ENCODE assay signal across 21 cellular contexts in genomic region chr13:81051873-81052272, GRCh38.
DNase-seq lines count a peak whose midpoint lies in the region; ATAC-seq and TF ChIP-seq lines count a peak whose summit lies in the region.
"Had no signal": no experiment of that assay in that cellular context is flagged by ENCODE, and none has a peak within 500 bp of the region (broad histone marks: within the 10 kb centered on the region; RNA-seq: fewer than 3 reads in every experiment).

No MANE protein-coding gene starts in this region.

- no peaks in the 10 kb centered on the region for H4K20me1 ChIP-seq in OCI-LY3 (ENCODE audit: insufficient read depth, low read length)

- DNase-seq in HT-29 (ENCODE audit: low spot score) (peak; percentile 17), cerebellar cortex (ENCODE audit: low spot score) (peak; percentile 26), GF-D8 (lab: John Stamatoyannopoulos, UW) (no peak)
- DNase-seq: activated CD4-positive, alpha-beta T cell treated with anti-CD3 and anti-CD28 coated beads for 48 hours; activated naive CD8-positive, alpha-beta T cell treated with anti-CD3 and anti-CD28 coated beads, Interleukin-2, amount 10 ng/mL, durations not matched to agents 7 days and 5 days; CD4-positive, alpha-beta T cell; cortex of kidney; GDM1; left lung; MV-4-11; naive B cell; NCI-H446 treated with DMSO at 0.1 percent for 48 hours; right lobe of liver; stimulated activated CD4-positive, alpha-beta T cell treated with anti-CD3 and anti-CD28 coated beads, Interleukin-2, amount 100 ng/mL, for 48 hours had no signal

- no peaks in the 10 kb centered on the region for H3K9me3 ChIP-seq in OCI-LY3 (ENCODE audit: insufficient read depth, low read length)
- H3K9me3 ChIP-seq: left lung, right lobe of liver, tibial nerve had no signal

- H3K4me2 ChIP-seq in OCI-LY3 (ENCODE audit: low read length): no peak overlapping the region

- H3K27ac Mint-ChIP-seq in nephron: no peak overlapping the region
- H3K27ac Mint-ChIP-seq: activated naive CD8-positive, alpha-beta T cell treated with anti-CD3 and anti-CD28 coated beads, Interleukin-2, amount 10 ng/mL, durations not matched to agents 7 days and 5 days; CD4-positive, alpha-beta T cell; naive B cell; T-helper 2 cell treated with Interferon-gamma antibody and Interleukin-4, amounts not matched to agents 5 μg/mL and 100 μg/mL, for 36 hours had no signal

- H3K4me1 Mint-ChIP-seq in nephron: no peaks in the 10 kb centered on the region
- H3K4me1 Mint-ChIP-seq: activated naive CD8-positive, alpha-beta T cell treated with anti-CD3 and anti-CD28 coated beads, Interleukin-2, amount 10 ng/mL, durations not matched to agents 7 days and 5 days; naive B cell had no signal

- H3K4me3 Mint-ChIP-seq in nephron: no peak overlapping the region
- H3K4me3 Mint-ChIP-seq: activated naive CD8-positive, alpha-beta T cell treated with anti-CD3 and anti-CD28 coated beads, Interleukin-2, amount 10 ng/mL, durations not matched to agents 7 days and 5 days; CD4-positive, alpha-beta T cell; naive B cell; T-helper 2 cell treated with Interferon-gamma antibody and Interleukin-4, amounts not matched to agents 5 μg/mL and 100 μg/mL, for 36 hours had no signal

- H3K4me1 ChIP-seq in OCI-LY3 (ENCODE audit: low read length): peaks cover 13% of the 10 kb centered on the region
- H3K4me1 ChIP-seq: left lung, right lobe of liver, tibial nerve had no signal

- no peak overlapping the region for H2AFZ ChIP-seq in OCI-LY3 (ENCODE audit: low read depth, low read length)

- ATAC-seq in HG02610 (IDR thresholded peaks at IDR 0.05; ENCODE audit: unreplicated experiment) (no peak), HG02885 (IDR thresholded peaks at IDR 0.05; ENCODE audit: poor library complexity, unreplicated experiment) (no peak)
- ATAC-seq: HepG2, left lung, right lobe of liver had no signal

- no peaks in the 10 kb centered on the region for H3K9me3 Mint-ChIP-seq in nephron
- H3K9me3 Mint-ChIP-seq: activated naive CD8-positive, alpha-beta T cell treated with anti-CD3 and anti-CD28 coated beads, Interleukin-2, amount 10 ng/mL, durations not matched to agents 7 days and 5 days; CD4-positive, alpha-beta T cell; naive B cell had no signal

- H3K9ac ChIP-seq in OCI-LY3 (ENCODE audit: low read length): no peak overlapping the region

- H3K27me3 ChIP-seq in OCI-LY3 (ENCODE audit: low read depth, low read length): no peaks in the 10 kb centered on the region
- H3K27me3 ChIP-seq: left lung, right lobe of liver, tibial nerve had no signal

- H3K27me3 Mint-ChIP-seq in nephron (ENCODE audit: low read depth): no peaks in the 10 kb centered on the region
- H3K27me3 Mint-ChIP-seq: activated naive CD8-positive, alpha-beta T cell treated with anti-CD3 and anti-CD28 coated beads, Interleukin-2, amount 10 ng/mL, durations not matched to agents 7 days and 5 days; CD4-positive, alpha-beta T cell; naive B cell had no signal

- H3K79me2 ChIP-seq in OCI-LY3 (ENCODE audit: low read length): no peaks in the 10 kb centered on the region

- TF ChIP-seq CTCF in OCI-LY3 (IDR thresholded peaks at IDR 0.05; ENCODE audit: low read depth, low read length) (peak; percentile 34), nephron (IDR thresholded peaks at IDR 0.05; ENCODE audit: unreplicated experiment in 3 of 3) (peak in 2 of 3 experiments; percentile 27 to 37)

- H3K4me3 ChIP-seq in OCI-LY3 (ENCODE audit: low read length): no peak overlapping the region
- H3K4me3 ChIP-seq: left lung, right lobe of liver, tibial nerve had no signal

- no peaks in the 10 kb centered on the region for H3K36me3 Mint-ChIP-seq in nephron (ENCODE audit: low read depth)
- H3K36me3 Mint-ChIP-seq: activated naive CD8-positive, alpha-beta T cell treated with anti-CD3 and anti-CD28 coated beads, Interleukin-2, amount 10 ng/mL, durations not matched to agents 7 days and 5 days; naive B cell had no signal

- no peaks in the 10 kb centered on the region for H3K36me3 ChIP-seq in OCI-LY3 (replicated peaks; ENCODE audit: low read depth, low read length)
- H3K36me3 ChIP-seq: left lung, right lobe of liver, tibial nerve had no signal

- H3K27ac ChIP-seq in OCI-LY3 (ENCODE audit: low read length): no peak overlapping the region
- H3K27ac ChIP-seq: left lung, right lobe of liver, tibial nerve had no signal
